Comparison of ENCODE assay signal across 13 cellular contexts in the genomic region with DNA sequence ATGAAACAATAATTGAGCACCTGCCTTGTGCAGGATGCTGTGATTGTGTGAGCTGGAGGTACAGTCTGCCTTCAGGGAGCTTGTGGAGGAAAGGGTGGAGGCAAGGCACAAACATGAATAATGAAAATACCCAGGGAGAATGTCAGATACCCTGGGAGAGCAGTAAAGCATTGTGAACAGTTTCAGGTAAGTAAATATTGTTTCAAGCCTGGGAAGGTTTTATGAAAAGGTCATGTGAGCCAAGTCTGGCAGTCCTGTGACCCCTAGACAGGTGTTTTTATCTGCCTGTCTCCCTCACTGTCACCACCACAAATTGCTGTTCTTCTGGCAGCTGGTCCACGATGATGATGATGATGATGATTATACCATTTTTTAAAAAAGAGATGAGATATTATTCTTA. TPM values are rescaled to one million over a fixed set of nuclear protein-coding genes. Genes with fewer than 3 reads are reported as not detected.
DNase-seq lines count a peak whose midpoint lies in the region; ATAC-seq and TF ChIP-seq lines count a peak whose summit lies in the region.
"Had no signal": no experiment of that assay in that cellular context is flagged by ENCODE, and none has a peak within 500 bp of the region (broad histone marks: within the 10 kb centered on the region; RNA-seq: fewer than 3 reads in every experiment).

No MANE protein-coding gene starts in this region.

- intact Hi-C loops in PC-9 (cut with micrococcal nuclease; ENCODE audit: unreplicated experiment): loop anchor here (2.0 to 10.0 kb wide), 2 partner anchors 14 to 98 kb away; no protein-coding TSS in a partner anchor
- intact Hi-C loops in left lung (cut with DNase I): no loop called here

- TF ChIP-seq CTCF in PC-9 (conservative IDR thresholded peaks at IDR 0.05) (no peak), left lung (IDR thresholded peaks at IDR 0.05) (no peak), WTC11 (IDR thresholded peaks at IDR 0.05) (no peak)

- H3K27ac ChIP-seq in PC-9 (peak overlapping the region; percentile 85), left lung (peak overlapping the region; percentile 52 to 80), stomach smooth muscle (ENCODE audit: low read length) (peak overlapping the region; percentile 7)

- peak overlapping the region; percentile 71 for H3K4me2 ChIP-seq in PC-9

- no peaks in the 10 kb centered on the region for H3K27me3 Mint-ChIP-seq in WTC11 (ENCODE audit: low read depth)
- no peaks in the 10 kb centered on the region for H3K27me3 Mint-ChIP-seq in activated CD4-positive, alpha-beta T cell treated with anti-CD3 and anti-CD28 coated beads, Interleukin-2, amount 10 ng/mL, durations not matched to agents 7 days and 5 days
- H3K27me3 Mint-ChIP-seq: activated naive CD4-positive, alpha-beta T cell treated with anti-CD3 and anti-CD28 coated beads, Interleukin-2, amount 50 U/mL, for 24 hours; stimulated activated naive CD8-positive, alpha-beta T cell treated with anti-CD3 and anti-CD28 coated beads, Interleukin-15, amount 100 ng/mL, for 72 hours had no signal

- H3K4me3 ChIP-seq in PC-9 (peak overlapping the region; percentile 4; the same call in 1 of the 2 replicates), left lung (no peak overlapping the region), stomach smooth muscle (ENCODE audit: low read length in 2 of 2) (no peak overlapping the region)

- no peaks in the 10 kb centered on the region for H3K9me3 ChIP-seq in PC-9 (ENCODE audit: insufficient read depth, low read depth)
- no peaks in the 10 kb centered on the region for H3K9me3 ChIP-seq in left lung
- no peaks in the 10 kb centered on the region for H3K9me3 ChIP-seq in stomach smooth muscle (ENCODE audit: control insufficient read depth in 2 of 2, low read length in 2 of 2)

- peaks cover 56% of the 10 kb centered on the region for H3K4me1 ChIP-seq in PC-9 (replicated peaks; ENCODE audit: insufficient read depth)
- H3K4me1 ChIP-seq in left lung: peaks cover 39 to 47% of the 10 kb centered on the region in 2 donors
- peaks cover 23% of the 10 kb centered on the region for H3K4me1 ChIP-seq in stomach smooth muscle (ENCODE audit: control insufficient read depth, insufficient read depth, low read length)

- CTCF ChIA-PET in PC-9 (lab: Charles Lee): interaction anchor here (0.6 kb wide), 1 partner anchor 17 kb away, joined by 5 read pairs; no protein-coding TSS in a partner anchor
- CTCF ChIA-PET in WTC11 (lab: Charles Lee): interaction anchor here (1.1 kb wide), 1 partner anchor 113 kb away, joined by 3 read pairs; no protein-coding TSS in a partner anchor
- CTCF ChIA-PET in activated CD4-positive, alpha-beta T cell treated with anti-CD3 and anti-CD28 coated beads, Interleukin-2, amount 10 ng/mL, durations not matched to agents 7 days and 5 days (lab: Charles Lee): interaction anchor here (0.8 to 1.2 kb wide), 2 partner anchors 27 to 145 kb away, joined by 3 read pairs; no protein-coding TSS in a partner anchor

- peaks cover 57% of the 10 kb centered on the region for H3F3A ChIP-seq in PC-9 (ENCODE audit: insufficient read depth, low read depth)

- no TSS peak for BruUV-seq in PC-9 (replicated peaks; lab: Mats Ljungman, UMichigan)

- peak; percentile 16 for DNase-seq in DMS53 treated with DMSO at 0.1 percent for 48 hours (lab: John Stamatoyannopoulos, UW; ENCODE audit: unreplicated experiment)
- peak in 1 of 2 experiments; percentile 60 for DNase-seq in PC-9
- no peak for DNase-seq in left lung
- DNase-seq in WTC11 (ENCODE audit: low spot score): no peak
- DNase-seq in activated CD4-positive, alpha-beta T cell treated with anti-CD3 and anti-CD28 coated beads, Interleukin-2, amount 10 ng/mL, durations not matched to agents 7 days and 5 days: no peak
- DNase-seq: activated CD4-positive, alpha-beta T cell treated with anti-CD3 and anti-CD28 coated beads for 48 hours; endodermal cell; stimulated activated CD4-positive, alpha-beta T cell treated with anti-CD3 and anti-CD28 coated beads, Interleukin-1b, Interleukin-23, amount 100 ng/mL, for 48 hours; stimulated activated naive CD8-positive, alpha-beta T cell treated with anti-CD3 and anti-CD28 coated beads, Interleukin-15, amount 100 ng/mL, for 72 hours had no signal

- no peaks in the 10 kb centered on the region for H3K27me3 ChIP-seq in PC-9 (ENCODE audit: insufficient read depth, low read depth)
- H3K27me3 ChIP-seq in left lung: no peaks in the 10 kb centered on the region
- H3K27me3 ChIP-seq in stomach smooth muscle (ENCODE audit: control insufficient read depth in 1 of 2, insufficient read depth in 2 of 2, low read length in 2 of 2): no peaks in the 10 kb centered on the region

- peaks cover 15% of the 10 kb centered on the region for H3K9me3 Mint-ChIP-seq in WTC11
- no peaks in the 10 kb centered on the region for H3K9me3 Mint-ChIP-seq in activated CD4-positive, alpha-beta T cell treated with anti-CD3 and anti-CD28 coated beads, Interleukin-2, amount 10 ng/mL, durations not matched to agents 7 days and 5 days
- H3K9me3 Mint-ChIP-seq: activated naive CD4-positive, alpha-beta T cell treated with anti-CD3 and anti-CD28 coated beads, Interleukin-2, amount 50 U/mL, for 24 hours; stimulated activated naive CD8-positive, alpha-beta T cell treated with anti-CD3 and anti-CD28 coated beads, Interleukin-15, amount 100 ng/mL, for 72 hours had no signal

- H3K36me3 Mint-ChIP-seq in WTC11: peaks cover 44% of the 10 kb centered on the region
- peaks cover 44% of the 10 kb centered on the region for H3K36me3 Mint-ChIP-seq in activated CD4-positive, alpha-beta T cell treated with anti-CD3 and anti-CD28 coated beads, Interleukin-2, amount 10 ng/mL, durations not matched to agents 7 days and 5 days (ENCODE audit: low read depth)

- no peak overlapping the region for H3K4me3 Mint-ChIP-seq in WTC11
- H3K4me3 Mint-ChIP-seq in activated CD4-positive, alpha-beta T cell treated with anti-CD3 and anti-CD28 coated beads, Interleukin-2, amount 10 ng/mL, durations not matched to agents 7 days and 5 days: no peak overlapping the region
- H3K4me3 Mint-ChIP-seq: endodermal cell; stimulated activated naive CD8-positive, alpha-beta T cell treated with anti-CD3 and anti-CD28 coated beads, Interleukin-15, amount 100 ng/mL, for 72 hours had no signal

- H2AFZ ChIP-seq in PC-9: no peak overlapping the region

- ATAC-seq in left lung (no peak), GM21529 (IDR thresholded peaks at IDR 0.05; ENCODE audit: unreplicated experiment) (no peak), WTC11 (no peak)
- ATAC-seq: stimulated activated naive CD8-positive, alpha-beta T cell treated with anti-CD3 and anti-CD28 coated beads, Interleukin-15, amount 100 ng/mL, for 72 hours had no signal

- no peak overlapping the region for H3K9ac ChIP-seq in stomach smooth muscle (ENCODE audit: low read length in 2 of 2)

- H4K20me1 ChIP-seq in PC-9 (ENCODE audit: insufficient read depth): peaks cover 15% of the 10 kb centered on the region; the same call in 1 of the 2 replicates

- H3K27ac Mint-ChIP-seq in WTC11: no peak overlapping the region
- no peak overlapping the region for H3K27ac Mint-ChIP-seq in activated CD4-positive, alpha-beta T cell treated with anti-CD3 and anti-CD28 coated beads, Interleukin-2, amount 10 ng/mL, durations not matched to agents 7 days and 5 days
- H3K27ac Mint-ChIP-seq: activated naive CD4-positive, alpha-beta T cell treated with anti-CD3 and anti-CD28 coated beads, Interleukin-2, amount 50 U/mL, for 24 hours; endodermal cell had no signal

- H3K79me2 ChIP-seq in PC-9 (ENCODE audit: low read depth): peaks cover 72% of the 10 kb centered on the region

- H3K36me3 ChIP-seq in PC-9 (ENCODE audit: low read depth) (peaks cover 37% of the 10 kb centered on the region), left lung (no peaks in the 10 kb centered on the region), stomach smooth muscle (ENCODE audit: control insufficient read depth in 2 of 2, insufficient read depth in 2 of 2, low read length in 2 of 2) (no peaks in the 10 kb centered on the region)

- H3K9me2 ChIP-seq in PC-9 (ENCODE audit: insufficient read depth): 0 out of 2 replicates have a peak, but pooled peaks cover 3% of the 10 kb centered on the region

- POLR2A ChIA-PET in PC-9 (lab: Charles Lee; ENCODE audit: unreplicated experiment): interaction anchor here (0.6 kb wide), 1 partner anchor 100 kb away, joined by 6 read pairs; no protein-coding TSS in a partner anchor
- POLR2A ChIA-PET in WTC11 (lab: Charles Lee): no interaction called here
- POLR2A ChIA-PET in activated CD4-positive, alpha-beta T cell treated with anti-CD3 and anti-CD28 coated beads, Interleukin-2, amount 10 ng/mL, durations not matched to agents 7 days and 5 days (lab: Charles Lee): no interaction called here

- H3K4me1 Mint-ChIP-seq in WTC11: no peaks in the 10 kb centered on the region
- H3K4me1 Mint-ChIP-seq in activated CD4-positive, alpha-beta T cell treated with anti-CD3 and anti-CD28 coated beads, Interleukin-2, amount 10 ng/mL, durations not matched to agents 7 days and 5 days: peaks cover 63% of the 10 kb centered on the region
- H3K4me1 Mint-ChIP-seq: endodermal cell had no signal

TF ChIP-seq in WTC11, 78 proteins besides CTCF, POLR2A, EP300 and RAD21:
- TF ChIP-seq FOXP1 (CRISPR knock-in tag; IDR thresholded peaks at IDR 0.05; ENCODE audit: borderline replicate concordance) (no peak), NFYB (CRISPR knock-in tag; conservative IDR thresholded peaks at IDR 0.05; ENCODE audit: low read depth) (no peak), CDX4 (CRISPR knock-in tag; IDR thresholded peaks at IDR 0.05; ENCODE audit: borderline replicate concordance) (no peak), NR2C2 (CRISPR knock-in tag; IDR thresholded peaks at IDR 0.05) (no peak)
TF ChIP-seq in WTC11: peak in this region for 0.

RNA-seq across cellular contexts. Expression of gene SPECC1L, which starts 32.0 kb away (rescaled TPM):
- 37.6 and 38.9 TPM in 2 replicates for total RNA-seq in PC-9 (2021)
- 10 to 100 TPM; 70.9 to 94.4 TPM for total RNA-seq in left lung
- 44.6 to 51.0 TPM (median 45.2 TPM) in 3 replicates for total RNA-seq in WTC11 (2021)
- 10 to 100 TPM; 53.1 to 59.5 TPM for total RNA-seq in activated CD4-positive, alpha-beta T cell treated with anti-CD3 and anti-CD28 coated beads, Interleukin-2, amount 10 ng/mL, durations not matched to agents 7 days and 5 days

RNA-seq across cellular contexts. Expression of gene GGT5, which starts 57.7 kb away (rescaled TPM):
- total RNA-seq in PC-9 (2021): not detected in 2 replicates
- 10 to 100 TPM; 18.9 to 25.6 TPM for total RNA-seq in left lung
- total RNA-seq in WTC11 (2021): 0.09 to 0.32 TPM (median 0.20 TPM) in 3 replicates
- total RNA-seq in activated CD4-positive, alpha-beta T cell treated with anti-CD3 and anti-CD28 coated beads, Interleukin-2, amount 10 ng/mL, durations not matched to agents 7 days and 5 days: under 1 TPM; 0.10 to 0.35 TPM
- total RNA-seq: Daoy had no signal

Comparison
In these comparisons a context has a peak if more than half of its experiments do, and no peak if none do; other contexts are left out.
1. H3K27ac ChIP-seq: peak in every context shown above with its lines; median percentile 85 in PC-9; 66 in left lung; 7 in stomach smooth muscle.
2. RNA of gene GGT5, which starts 57.7 kb away (total RNA-seq): 18.9 to 25.6 TPM in left lung; 0.10 to 0.35 TPM in activated CD4-positive, alpha-beta T cell treated with anti-CD3 and anti-CD28 coated beads, Interleukin-2, amount 10 ng/mL, durations not matched to agents 7 days and 5 days, 0.09 to 0.32 TPM in WTC11 and not detected in PC-9; every median in the first group is over 10 times any median in the second.